Comparison of ENCODE assay signal across 16 cellular contexts in the genomic region with DNA sequence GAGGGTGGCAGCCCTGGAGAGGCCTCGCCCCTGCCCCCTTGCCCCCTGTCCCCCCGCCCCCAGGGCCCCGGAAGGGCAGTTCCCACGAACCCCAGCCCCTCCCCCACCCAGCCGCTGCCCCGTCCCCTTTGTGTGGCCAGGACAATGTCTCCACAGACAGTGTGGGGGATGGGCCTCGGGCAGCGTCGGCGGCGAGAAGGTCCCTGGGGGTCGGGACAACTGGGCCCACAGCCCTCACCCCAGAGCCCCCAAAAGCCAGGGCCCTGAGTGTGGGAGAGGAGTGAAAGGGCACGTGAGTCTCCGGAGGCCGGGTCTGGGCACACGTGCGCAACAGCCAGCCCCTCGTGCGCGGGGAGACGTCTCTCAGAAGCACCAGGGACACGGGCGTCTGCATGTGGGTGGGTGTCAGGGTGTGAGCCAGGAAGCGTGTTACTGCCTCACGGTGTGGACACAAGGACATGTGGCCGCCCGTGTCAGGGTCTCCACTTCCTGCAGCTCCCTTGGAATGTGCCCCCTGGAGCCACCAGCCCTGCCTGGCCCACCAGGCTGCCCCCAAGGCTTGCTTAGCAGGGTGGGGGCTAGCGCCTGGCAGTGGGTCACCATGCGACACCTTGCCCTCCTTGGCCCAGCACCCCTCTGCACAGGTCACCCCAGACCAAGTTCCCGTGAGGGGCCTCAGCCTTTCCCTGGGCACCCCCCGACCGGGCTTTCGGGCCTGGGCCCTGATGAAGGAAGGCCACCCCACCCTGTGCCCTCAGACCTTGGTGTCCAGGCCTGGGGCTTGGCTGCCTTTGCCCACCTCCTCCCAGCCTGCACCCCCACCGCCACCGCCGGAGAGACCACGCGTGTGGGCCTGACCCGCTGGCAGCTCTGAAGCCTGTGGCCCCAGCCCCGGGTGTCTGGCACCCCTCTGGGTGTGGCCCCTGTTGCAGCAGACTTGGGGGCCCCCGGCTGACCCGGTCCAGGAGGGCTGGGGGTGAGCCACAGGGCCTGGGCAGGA. TPM values are rescaled to one million over a fixed set of nuclear protein-coding genes. Genes with fewer than 3 reads are reported as not detected.
DNase-seq lines count a peak whose midpoint lies in the region; FAIRE-seq and TF ChIP-seq lines count a peak whose summit lies in the region.
"Had no signal": no experiment of that assay in that cellular context is flagged by ENCODE, and none has a peak within 500 bp of the region (broad histone marks: within the 10 kb centered on the region; RNA-seq: fewer than 3 reads in every experiment).

No MANE protein-coding gene starts in this region.

- no peak for TF ChIP-seq CTCF in RWPE1 (conservative IDR thresholded peaks at IDR 0.05; ENCODE audit: low read depth)
- no peak for TF ChIP-seq CTCF in spleen (IDR thresholded peaks at IDR 0.05 in 8 of 11, conservative IDR thresholded peaks at IDR 0.05 in 3 of 11)

- peaks cover 0 to 33% (median 16%) of the 10 kb centered on the region in 7 donors for H3K27me3 ChIP-seq in spleen (replicated peaks in 1 of 7)

- intact Hi-C loops in spleen (cut with DNase I; ENCODE audit: low total_unique reads) = no loop called here

- H3K36me3 ChIP-seq in spleen = no peaks in the 10 kb centered on the region
- H3K36me3 ChIP-seq: ascending aorta, thoracic aorta had no signal

- no peak overlapping the region for H3K4me3 ChIP-seq in spleen

- H3K27ac ChIP-seq in RWPE1 (peak overlapping the region; percentile 64), spleen (peak overlapping the region in 1 of 8 donors; percentile 37)
- H3K27ac ChIP-seq: ascending aorta, thoracic aorta had no signal

- H3K9me3 ChIP-seq in spleen = no peaks in the 10 kb centered on the region
- H3K9me3 ChIP-seq: ascending aorta, thoracic aorta had no signal

- peaks cover 12 to 69% (median 37%) of the 10 kb centered on the region in 6 donors for H3K4me1 ChIP-seq in spleen

- FAIRE-seq in GM12891 (lab: Jason Lieb, UNC) = no peak
- FAIRE-seq: endothelial cell of umbilical vein, keratinocyte had no signal

- 59 to 84% (median 73%) methylated on average over 21 to 42 of the region's 42 CpGs for WGBS in spleen, 5 donors

- TF ChIP-seq POLR2A in GM12891 (IDR thresholded peaks at IDR 0.05; ENCODE audit: low read depth, low read length) (no peak), spleen (IDR thresholded peaks at IDR 0.05) (no peak)

- CTCF ChIA-PET in RWPE1 (lab: Yijun Ruan, JAX) = interaction anchor here (1.1 kb wide), 1 partner anchor 108 kb away, joined by 3 read pairs; a partner anchor contains a TSS

- DNase-seq in GM12891 (ENCODE audit: insufficient read length, low spot score) (peak; percentile 33), RWPE1 (ENCODE audit: low spot score) (peak; percentile 2), hepatic stellate cell (ENCODE audit: low spot score) (peak; percentile 19), spleen (peak; percentile 77), glomerular visceral epithelial cell (ENCODE audit: extremely low spot score) (no peak), LoVo (ENCODE audit: low spot score) (no peak), SW480 (ENCODE audit: low spot score) (no peak), NCI-H748 (lab: John Stamatoyannopoulos, UW; ENCODE audit: unreplicated experiment) (no peak)
- DNase-seq: DMS79, GOT3, NCI-H774, SW 1271 had no signal

- POLR2A ChIA-PET in RWPE1 (lab: Yijun Ruan, JAX; ENCODE audit: low non-redundant PET) = no interaction called here

TF ChIP-seq in GM12891, 5 proteins besides CTCF, POLR2A, EP300 and RAD21:
- TF ChIP-seq POLR2AphosphoS5 (IDR thresholded peaks at IDR 0.05; ENCODE audit: low read depth, low read length) (no peak), POU2F2 (IDR thresholded peaks at IDR 0.05; ENCODE audit: low read depth, low read length) (no peak), TAF1 (IDR thresholded peaks at IDR 0.05; ENCODE audit: low read depth, low read length) (no peak)

RNA-seq across cellular contexts. Expression of a gene that starts 12.8 kb away (rescaled TPM):
- 3.0 TPM for polyA plus RNA-seq in GM12891 (2012; ENCODE audit: low read depth, missing spikeins)
- 10 to 100 TPM in 3 of 7 donors, 1 to 10 TPM in 4; 5.6 to 24.4 (median 9.4) TPM for total RNA-seq in spleen
- polyA plus RNA-seq in spleen = 1 to 10 TPM in 1 of 3 donors, under 1 TPM in 2; 0.37 to 1.3 (median 0.94) TPM

RNA-seq across cellular contexts. Expression of a gene that starts 37.3 kb away (rescaled TPM):
- 5.2 TPM for polyA plus RNA-seq in GM12891 (2012; ENCODE audit: low read depth, missing spikeins)
- 10 to 100 TPM; 23.1 to 39.9 (median 29.4) TPM for total RNA-seq in spleen
- 10 to 100 TPM in 1 of 3 donors, 1 to 10 TPM in 2; 3.2 to 10.8 (median 5.1) TPM for polyA plus RNA-seq in spleen

RNA-seq across cellular contexts. Expression of a gene that starts 59.7 kb away (rescaled TPM):
- polyA plus RNA-seq in GM12891 (2012; ENCODE audit: low read depth, missing spikeins) = 30.7 TPM
- total RNA-seq in spleen = 10 to 100 TPM; 27.7 to 46.8 (median 39.9) TPM
- polyA plus RNA-seq in spleen = 10 to 100 TPM; 26.6 to 49.7 (median 28.0) TPM

Comparison
In these comparisons a context has a peak if more than half of its experiments do, and no peak if none do; other contexts are left out.
1. DNase-seq: peak in GM12891 (single experiment), RWPE1 (single experiment), hepatic stellate cell (single experiment) and spleen (single experiment); none in glomerular visceral epithelial cell (single experiment), LoVo (single experiment), SW480 (single experiment) and NCI-H748 (single experiment).